Comparison of ENCODE assay signal across 12 cellular contexts in genomic region chr5:64690104-64690416, GRCh38. TPM values are rescaled to one million over a fixed set of nuclear protein-coding genes. Genes with fewer than 3 reads are reported as not detected.
DNase-seq lines count a peak whose midpoint lies in the region; ATAC-seq and TF ChIP-seq lines count a peak whose summit lies in the region.
"Had no signal": no experiment of that assay in that cellular context is flagged by ENCODE, and none has a peak within 500 bp of the region (broad histone marks: within the 10 kb centered on the region; RNA-seq: fewer than 3 reads in every experiment).

No MANE protein-coding gene starts in this region.

- in situ Hi-C loops in transverse colon (cut with MboI; ENCODE audit: low pct_ligation_motif_present in 1 of 4, low pct_unique_long_range_greater_than_20kb in 1 of 4, low sequenced_read_pairs in 3 of 4): no loop called here

- intact Hi-C loops in transverse colon (cut with DNase I; ENCODE audit: low total_unique reads): no loop called here

- H3K36me3 ChIP-seq in GM23338 (ENCODE audit: insufficient read depth) (no peaks in the 10 kb centered on the region), RWPE2 (ENCODE audit: low read depth) (no peaks in the 10 kb centered on the region), transverse colon (no peaks in the 10 kb centered on the region)

- H2AFZ ChIP-seq in GM23338: peak overlapping the region; percentile 96

- H3K79me2 ChIP-seq in GM23338 (replicated peaks; ENCODE audit: insufficient read depth): no peaks in the 10 kb centered on the region

- H3K36me3 Mint-ChIP-seq in GM23338 (ENCODE audit: low read depth) (peaks cover 14% of the 10 kb centered on the region; the same call in 2 of the 3 replicates), endothelial cell (ENCODE audit: low read depth, unreplicated experiment) (no peaks in the 10 kb centered on the region), osteocyte (ENCODE audit: unreplicated experiment) (no peaks in the 10 kb centered on the region)

- peaks cover 4% of the 10 kb centered on the region; the same call in 2 of the 3 replicates for H3K9me3 Mint-ChIP-seq in GM23338
- no peaks in the 10 kb centered on the region for H3K9me3 Mint-ChIP-seq in endothelial cell (ENCODE audit: unreplicated experiment)
- no peaks in the 10 kb centered on the region for H3K9me3 Mint-ChIP-seq in osteocyte (ENCODE audit: unreplicated experiment)

- H3K4me3 ChIP-seq in GM23338: peak overlapping the region; percentile 59
- H3K4me3 ChIP-seq in RWPE2 (ENCODE audit: severe bottlenecking): peak overlapping the region; percentile 31
- H3K4me3 ChIP-seq in transverse colon: no peak overlapping the region
- H3K4me3 ChIP-seq: mucosa of descending colon had no signal

- TF ChIP-seq POLR2A in transverse colon (IDR thresholded peaks at IDR 0.05): no peak

- WGBS in transverse colon (ENCODE audit: low coverage in 1 of 2), 2 donors: 14 to 20% methylated on average over 1 to 9 of the region's 9 CpGs

- no peak overlapping the region for H3K27ac ChIP-seq in GM23338 (ENCODE audit: low read depth)
- H3K27ac ChIP-seq in RWPE2 (ENCODE audit: poor library complexity, severe bottlenecking): no peak overlapping the region
- H3K27ac ChIP-seq in transverse colon: no peak overlapping the region

- H3K27me3 Mint-ChIP-seq in GM23338 (ENCODE audit: insufficient read depth, low read depth, poor library complexity) (peaks cover 25% of the 10 kb centered on the region), endothelial cell (ENCODE audit: unreplicated experiment) (peaks cover 6% of the 10 kb centered on the region), osteocyte (ENCODE audit: unreplicated experiment) (peaks cover 72% of the 10 kb centered on the region)

- H3K4me3 Mint-ChIP-seq in GM23338: peak overlapping the region; percentile 82
- H3K4me3 Mint-ChIP-seq in endothelial cell (ENCODE audit: unreplicated experiment): peak overlapping the region; percentile 89
- H3K4me3 Mint-ChIP-seq in osteocyte (ENCODE audit: unreplicated experiment): peak overlapping the region; percentile 77

- H3K4me1 ChIP-seq in GM23338 (ENCODE audit: insufficient read depth) (peaks cover 24% of the 10 kb centered on the region), RWPE2 (ENCODE audit: insufficient read depth, poor library complexity, severe bottlenecking) (no peaks in the 10 kb centered on the region), transverse colon (peaks cover 0 to 8% (median 6%) of the 10 kb centered on the region in 4 donors)

- ATAC-seq in GM23338 (peak; percentile 13), RWPE2 (ENCODE audit: low read depth) (peak; percentile 18)

- H3F3A ChIP-seq in GM23338 (replicated peaks; ENCODE audit: low read depth): no peaks in the 10 kb centered on the region

- H4K20me1 ChIP-seq in GM23338 (replicated peaks; ENCODE audit: insufficient read depth): no peaks in the 10 kb centered on the region

- H3K27ac Mint-ChIP-seq in GM23338: peak overlapping the region; percentile 33
- no peak overlapping the region for H3K27ac Mint-ChIP-seq in endothelial cell (ENCODE audit: unreplicated experiment)
- H3K27ac Mint-ChIP-seq in osteocyte (ENCODE audit: unreplicated experiment): no peak overlapping the region

- no peak for TF ChIP-seq EP300 in transverse colon (IDR thresholded peaks at IDR 0.05; ENCODE audit: low read depth)

- peak overlapping the region; percentile 86 for H3K4me2 ChIP-seq in GM23338

- H3K9me2 ChIP-seq in GM23338 (ENCODE audit: insufficient read depth): no peaks in the 10 kb centered on the region

- peaks cover 43% of the 10 kb centered on the region for H3K4me1 Mint-ChIP-seq in GM23338
- H3K4me1 Mint-ChIP-seq in endothelial cell (ENCODE audit: unreplicated experiment): peaks cover 16% of the 10 kb centered on the region
- H3K4me1 Mint-ChIP-seq in osteocyte (ENCODE audit: unreplicated experiment): peaks cover 12% of the 10 kb centered on the region

- TF ChIP-seq CTCF in GM23338 (conservative IDR thresholded peaks at IDR 0.05; ENCODE audit: low read depth in 2 of 2) (no peak), RWPE2 (IDR thresholded peaks at IDR 0.05; ENCODE audit: poor library complexity, severe bottlenecking) (no peak), endothelial cell (IDR thresholded peaks at IDR 0.05; ENCODE audit: unreplicated experiment) (no peak), osteocyte (IDR thresholded peaks at IDR 0.05) (no peak), transverse colon (IDR thresholded peaks at IDR 0.05) (no peak)

- H3K27me3 ChIP-seq in GM23338 (ENCODE audit: insufficient read depth) (peaks cover 24% of the 10 kb centered on the region), RWPE2 (ENCODE audit: insufficient read depth, poor library complexity, severe bottlenecking) (peaks cover 26% of the 10 kb centered on the region), transverse colon (peaks cover 40% of the 10 kb centered on the region)

- H3K9me3 ChIP-seq in RWPE2 (ENCODE audit: severe bottlenecking) (no peaks in the 10 kb centered on the region), transverse colon (no peaks in the 10 kb centered on the region)
- H3K9me3 ChIP-seq: mucosa of descending colon had no signal

- DNase-seq in GM23338 (ENCODE audit: low spot score): no peak
- DNase-seq in RWPE2 (ENCODE audit: low spot score): no peak
- DNase-seq in endothelial cell (ENCODE audit: low spot score): no peak
- DNase-seq in osteocyte (ENCODE audit: extremely low spot score, unreplicated experiment): no peak
- no peak for DNase-seq in transverse colon
- no peak for DNase-seq in activated CD4-positive, CD25-positive, alpha-beta regulatory T cell (lab: John Stamatoyannopoulos, UW)
- DNase-seq in NOMO-1 treated with dmso at 0.1 percent for 144 hours (lab: John Stamatoyannopoulos, UW; ENCODE audit: unreplicated experiment): no peak
- DNase-seq: GF-D8, mucosa of descending colon, MV-4-11 had no signal

TF ChIP-seq in GM23338, 12 proteins besides CTCF, POLR2A, EP300 and RAD21 (continues in another document):
- no peak for TF ChIP-seq POLR2AphosphoS5 (IDR thresholded peaks at IDR 0.05; ENCODE audit: low read depth)
- TF ChIP-seq, protein P1, sequence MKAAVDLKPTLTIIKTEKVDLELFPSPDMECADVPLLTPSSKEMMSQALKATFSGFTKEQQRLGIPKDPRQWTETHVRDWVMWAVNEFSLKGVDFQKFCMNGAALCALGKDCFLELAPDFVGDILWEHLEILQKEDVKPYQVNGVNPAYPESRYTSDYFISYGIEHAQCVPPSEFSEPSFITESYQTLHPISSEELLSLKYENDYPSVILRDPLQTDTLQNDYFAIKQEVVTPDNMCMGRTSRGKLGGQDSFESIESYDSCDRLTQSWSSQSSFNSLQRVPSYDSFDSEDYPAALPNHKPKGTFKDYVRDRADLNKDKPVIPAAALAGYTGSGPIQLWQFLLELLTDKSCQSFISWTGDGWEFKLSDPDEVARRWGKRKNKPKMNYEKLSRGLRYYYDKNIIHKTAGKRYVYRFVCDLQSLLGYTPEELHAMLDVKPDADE (IDR thresholded peaks at IDR 0.05): no peak

RNA-seq across cellular contexts. Expression of gene SHISAL2B, which starts 0.2 kb away (rescaled TPM):
- 3.9 and 12.3 TPM in 2 replicates for total RNA-seq in GM23338 (2014; rRNA removed; shearing (Covaris generic))
- polyA plus RNA-seq in GM23338 (2016; fragmentation: Nextera tagmentation; extraction: Ambion mirVana): 21.1 and 24.4 TPM in 2 replicates
- total RNA-seq in endothelial cell (ENCODE audit: unreplicated experiment) (1.4 TPM), osteocyte (not detected in 2 replicates), transverse colon (not detected)
- total RNA-seq: mucosa of descending colon, RPMI7951 had no signal
- polyA plus RNA-seq: esophagus had no signal

Comparison
In these comparisons a context has a peak if more than half of its experiments do, and no peak if none do; other contexts are left out.
1. H3K4me3 ChIP-seq: peak in GM23338 (single experiment) and RWPE2 (single experiment); none in transverse colon (0 of 4).
2. Peak in every context shown above with its lines, with median percentiles within 50 percentile points of each other: H3K4me3 Mint-ChIP-seq.